Comparison of ENCODE assay signal across 8 cellular contexts in genomic region chr11:111586305-111586915, GRCh38. TPM values are rescaled to one million over a fixed set of nuclear protein-coding genes. Genes with fewer than 3 reads are reported as not detected.
DNase-seq lines count a peak whose midpoint lies in the region; ATAC-seq and TF ChIP-seq lines count a peak whose summit lies in the region.

No MANE protein-coding gene starts in this region.

- no peaks in the 10 kb centered on the region for H3K27me3 ChIP-seq in RWPE2 (ENCODE audit: insufficient read depth, poor library complexity, severe bottlenecking)
- H3K27me3 ChIP-seq in mammary epithelial cell (ENCODE audit: insufficient read depth, low read length), result no peaks in the 10 kb centered on the region
- no peaks in the 10 kb centered on the region for H3K27me3 ChIP-seq in left lung

- H3K27ac ChIP-seq in RWPE2 (ENCODE audit: poor library complexity, severe bottlenecking) (no peak overlapping the region), mammary epithelial cell (ENCODE audit: insufficient read depth, low read depth, low read length) (no peak overlapping the region), left lung (no peak overlapping the region)

- no TSS peak for BruUV-seq in mammary epithelial cell (replicated peaks; lab: Mats Ljungman, UMichigan)

- 0% methylated on average over 1 of the region's 1 CpG for WGBS in mammary epithelial cell (ENCODE audit: low coverage, missing lambda C conversion rate)

- TF ChIP-seq CTCF in RWPE2 (IDR thresholded peaks at IDR 0.05; ENCODE audit: poor library complexity, severe bottlenecking) (peak; percentile 81), mammary epithelial cell (conservative IDR thresholded peaks at IDR 0.05 in 1 of 2, IDR thresholded peaks at IDR 0.05 in 1 of 2; ENCODE audit: extremely low read depth in 1 of 2, insufficient read depth in 1 of 2, low read depth in 1 of 2, low read length in 2 of 2) (peak; percentile 60 to 65), left lung (IDR thresholded peaks at IDR 0.05) (peak; percentile 26 to 46)

- H3K9me3 ChIP-seq in RWPE2 (ENCODE audit: severe bottlenecking) (no peaks in the 10 kb centered on the region), mammary epithelial cell (replicated peaks; ENCODE audit: insufficient read depth, low read length) (no peaks in the 10 kb centered on the region), left lung (no peaks in the 10 kb centered on the region)

- in situ Hi-C loops in mammary epithelial cell (cut with MboI; ENCODE audit: low sequenced_read_pairs in 2 of 2), result no loop called here

- peak; percentile 57 for ATAC-seq in RWPE2 (ENCODE audit: low read depth)
- peak; percentile 77 for ATAC-seq in left lung
- ATAC-seq in GM21786 (IDR thresholded peaks at IDR 0.05; ENCODE audit: unreplicated experiment), result no peak
- no peak for ATAC-seq in GM19351 (IDR thresholded peaks at IDR 0.05; ENCODE audit: unreplicated experiment)

- H2AFZ ChIP-seq in mammary epithelial cell (ENCODE audit: low read depth, low read length), result no peak overlapping the region

- dilution Hi-C loops in mammary epithelial cell (cut with HindIII; ENCODE audit: low sequenced_read_pairs), result no loop called here

- H3K4me3 ChIP-seq in RWPE2 (ENCODE audit: severe bottlenecking) (no peak overlapping the region), mammary epithelial cell (replicated peaks in 1 of 3; ENCODE audit: insufficient read depth in 1 of 3, low read depth in 2 of 3, low read length in 3 of 3) (no peak overlapping the region), left lung (no peak overlapping the region)

- H3K36me3 ChIP-seq in RWPE2 (ENCODE audit: low read depth) (no peaks in the 10 kb centered on the region), mammary epithelial cell (ENCODE audit: insufficient read depth, low read length) (no peaks in the 10 kb centered on the region), left lung (no peaks in the 10 kb centered on the region)

- CTCF ChIA-PET in mammary epithelial cell (lab: Charles Lee; ENCODE audit: low non-redundant PET), result interaction anchor here (0.6 kb wide), 1 partner anchor 25 kb away, joined by 4 read pairs; no protein-coding TSS in a partner anchor

- H3K4me1 ChIP-seq in RWPE2 (ENCODE audit: insufficient read depth, poor library complexity, severe bottlenecking) (no peaks in the 10 kb centered on the region), mammary epithelial cell (ENCODE audit: insufficient read depth, low read length) (peaks cover 13% of the 10 kb centered on the region), left lung (no peaks in the 10 kb centered on the region)

- no peak overlapping the region for H3K4me2 ChIP-seq in mammary epithelial cell (ENCODE audit: insufficient read depth, low read depth, low read length)

- no peak overlapping the region for H3K9ac ChIP-seq in mammary epithelial cell (ENCODE audit: insufficient read depth, low read length)

- intact Hi-C loops in mammary epithelial cell (cut with micrococcal nuclease), result loop anchor here (1.0 kb wide), 2 partner anchors 191 to 255 kb away; no protein-coding TSS in a partner anchor
- intact Hi-C loops in left lung (cut with DNase I), result loop anchor here in 1 of 2 donors (10.0 kb wide), 1 partner anchor 258 kb away; no protein-coding TSS in a partner anchor

- no peaks in the 10 kb centered on the region for H3K79me2 ChIP-seq in mammary epithelial cell (ENCODE audit: insufficient read depth, low read length)

- DNase-seq in activated CD8-positive, alpha-beta memory T cell treated with anti-CD3 and anti-CD28 coated beads for 4 hours (ENCODE audit: low read depth in 2 of 2), result peak; percentile 22 to 25
- DNase-seq in activated CD8-positive, alpha-beta memory T cell treated with anti-CD3 and anti-CD28 coated beads for 24 hours, result no peak
- DNase-seq in KG1 (lab: John Stamatoyannopoulos, UW) (peak; percentile 49), RWPE2 (ENCODE audit: low spot score) (no peak), mammary epithelial cell (peak; percentile 62), left lung (no peak)

- no peaks in the 10 kb centered on the region for H4K20me1 ChIP-seq in mammary epithelial cell (ENCODE audit: insufficient read depth, low read length)

RNA-seq across cellular contexts. Expression of gene SIK2, which starts 15.8 kb away (rescaled TPM):
- total RNA-seq in mammary epithelial cell (10 to 100 TPM; 15.9 to 17.0 TPM), left lung (10 to 100 TPM; 23.3 to 32.3 TPM)
- polyA plus RNA-seq in mammary epithelial cell, result 13.7 TPM
- polyA minus RNA-seq in mammary epithelial cell, result 24.2 TPM

RNA-seq across cellular contexts. Expression of gene LAYN, which starts 45.9 kb away (rescaled TPM):
- total RNA-seq in mammary epithelial cell (10 to 100 TPM in 1 of 2 donors, under 1 TPM in 1; 0.56 to 16.5 TPM), left lung (10 to 100 TPM in 1 of 2 donors, 1 to 10 TPM in 1; 9.6 to 19.8 TPM)
- 6.0 TPM for polyA plus RNA-seq in mammary epithelial cell
- 15.6 TPM for polyA minus RNA-seq in mammary epithelial cell

Comparison
In these comparisons a context has a peak if more than half of its experiments do, and no peak if none do; other contexts are left out.
1. DNase-seq: peak in activated CD8-positive, alpha-beta memory T cell treated with anti-CD3 and anti-CD28 coated beads for 4 hours (2 of 2), KG1 (single experiment) and mammary epithelial cell (single experiment); none in activated CD8-positive, alpha-beta memory T cell treated with anti-CD3 and anti-CD28 coated beads for 24 hours (single experiment), RWPE2 (single experiment) and left lung (0 of 2).
2. ATAC-seq: peak in RWPE2 (single experiment) and left lung (single experiment); none in GM21786 (single experiment) and GM19351 (single experiment).
3. Peak in every context shown above with its lines, with median percentiles within 50 percentile points of each other: CTCF ChIP-seq.